17 cellular contexts compared by ENCODE assay signal in genomic region chr19:33309826-33310225, GRCh38. TPM values are rescaled to one million over a fixed set of nuclear protein-coding genes. Genes with fewer than 3 reads are reported as not detected.
DNase-seq lines count a peak whose midpoint lies in the region; ATAC-seq, FAIRE-seq and TF ChIP-seq lines count a peak whose summit lies in the region.
"Had no signal": no experiment of that assay in that cellular context is flagged by ENCODE, and none has a peak within 500 bp of the region (broad histone marks: within the 10 kb centered on the region; RNA-seq: fewer than 3 reads in every experiment).

No MANE protein-coding gene starts in this region.

- H3K79me2 ChIP-seq in H1 (ENCODE audit: control insufficient read depth in 1 of 2, insufficient read depth in 2 of 2, low read length in 2 of 2): no peaks in the 10 kb centered on the region

- WGBS in H1 (ENCODE audit: extremely low coverage in 1 of 2, insufficient coverage in 1 of 2, insufficient read length in 1 of 2, insufficient replicate concordance in 2 of 2, low coverage in 1 of 2, low lambda C conversion rate in 2 of 2, missing lambda C conversion rate in 1 of 2), 2 experiments: 75% methylated on average over 9 of the region's 10 CpGs; no CpG with 5 or more reads in 1 of the 2 experiments

- no peak for TF ChIP-seq CTCF in Caco-2 (IDR thresholded peaks at IDR 0.05; ENCODE audit: insufficient read depth in 1 of 2, low read depth in 1 of 2, low read length in 1 of 2, severe bottlenecking in 1 of 2, unreplicated experiment in 1 of 2)
- TF ChIP-seq CTCF in H1 (IDR thresholded peaks at IDR 0.05; ENCODE audit: control extremely low read depth in 1 of 3, insufficient read depth in 1 of 3, low read depth in 1 of 3, low read length in 3 of 3): no peak
- TF ChIP-seq CTCF in type B pancreatic cell (conservative IDR thresholded peaks at IDR 0.05): no peak
- no peak for TF ChIP-seq CTCF in GM10248 (IDR thresholded peaks at IDR 0.05; ENCODE audit: control extremely low read depth, extremely low read depth, low read depth, missing control alignments)

- H3K27ac Mint-ChIP-seq in Caco-2 (ENCODE audit: unreplicated experiment): peak overlapping the region; percentile 22
- H3K27ac Mint-ChIP-seq in type B pancreatic cell: no peak overlapping the region
- no peak overlapping the region for H3K27ac Mint-ChIP-seq in activated naive CD4-positive, alpha-beta T cell treated with anti-CD3 and anti-CD28 coated beads, Interleukin-2, amount 10 ng/mL, durations not matched to agents 7 days and 5 days
- H3K27ac Mint-ChIP-seq: CD8-positive, alpha-beta T cell; IgD-negative memory B cell had no signal

- H2AK5ac ChIP-seq in H1 (ENCODE audit: low read depth, low read length): no peak overlapping the region; the same call in 1 of the 2 replicates

- no peaks in the 10 kb centered on the region; the same call in 1 of the 2 replicates for H3K79me1 ChIP-seq in H1 (ENCODE audit: low read depth, low read length)

- H3K27me3 Mint-ChIP-seq in Caco-2 (ENCODE audit: insufficient read depth, unreplicated experiment) (no peaks in the 10 kb centered on the region), type B pancreatic cell (peaks cover 16% of the 10 kb centered on the region)
- peaks cover 51% of the 10 kb centered on the region for H3K27me3 Mint-ChIP-seq in activated naive CD4-positive, alpha-beta T cell treated with anti-CD3 and anti-CD28 coated beads, Interleukin-2, amount 10 ng/mL, durations not matched to agents 7 days and 5 days

- H2BK20ac ChIP-seq in H1 (ENCODE audit: low read length): no peak overlapping the region

- no peak overlapping the region for H3K56ac ChIP-seq in H1 (replicated peaks; ENCODE audit: insufficient read length, low read depth, low read length)

- H3K23me2 ChIP-seq in H1 (ENCODE audit: low read depth, low read length): no peaks in the 10 kb centered on the region

- H3K27me3 ChIP-seq in Caco-2 (replicated peaks; ENCODE audit: control insufficient read depth, insufficient read depth, low read length) (no peaks in the 10 kb centered on the region), H1 (replicated peaks in 1 of 4; ENCODE audit: control insufficient read depth in 3 of 4, extremely low read depth in 1 of 4, insufficient read depth in 3 of 4, low read length in 3 of 4) (peaks cover 0 to 4% (median 2%) of the 10 kb centered on the region in 4 experiments; a peak in 2 of 7 replicates)
- H3K27me3 ChIP-seq: BE2C had no signal

- no peak overlapping the region for H2BK5ac ChIP-seq in H1 (ENCODE audit: low read depth, low read length)

- no peaks in the 10 kb centered on the region for H3K36me3 Mint-ChIP-seq in Caco-2 (ENCODE audit: insufficient read depth, unreplicated experiment)
- H3K36me3 Mint-ChIP-seq in type B pancreatic cell: no peaks in the 10 kb centered on the region
- H3K36me3 Mint-ChIP-seq in activated naive CD4-positive, alpha-beta T cell treated with anti-CD3 and anti-CD28 coated beads, Interleukin-2, amount 10 ng/mL, durations not matched to agents 7 days and 5 days: no peaks in the 10 kb centered on the region
- H3K36me3 Mint-ChIP-seq: CD8-positive, alpha-beta T cell; IgD-negative memory B cell had no signal

- no peak overlapping the region for H3K9ac ChIP-seq in H1 (replicated peaks in 1 of 4; ENCODE audit: extremely low read depth in 1 of 4, low read depth in 3 of 4, low read length in 3 of 4)

- H3K4me1 ChIP-seq in Caco-2 (peaks cover 21% of the 10 kb centered on the region), H1 (replicated peaks in 1 of 4; ENCODE audit: control insufficient read depth in 3 of 4, insufficient read depth in 4 of 4, low read length in 3 of 4) (peaks cover 0 to 4% (median 3%) of the 10 kb centered on the region in 4 experiments; a peak in 4 of 7 replicates)

- no peak overlapping the region for H2BK15ac ChIP-seq in H1 (ENCODE audit: low read length)

- H3K27ac ChIP-seq in H1 (ENCODE audit: low read depth, low read length): no peak overlapping the region

- H3K14ac ChIP-seq in H1 (ENCODE audit: insufficient read length): no peak overlapping the region

- no peaks in the 10 kb centered on the region for H4K20me1 ChIP-seq in H1 (replicated peaks in 1 of 2; ENCODE audit: control insufficient read depth in 1 of 2, insufficient read depth in 2 of 2, low read length in 2 of 2)

- H2AFZ ChIP-seq in H1 (ENCODE audit: low read length): no peak overlapping the region
- H2AFZ ChIP-seq: GM23338 had no signal

- H3K18ac ChIP-seq in H1 (ENCODE audit: extremely low read depth, low read length): no peak overlapping the region

- H3K4ac ChIP-seq in H1 (replicated peaks; ENCODE audit: insufficient read length, low read depth, low read length): no peak overlapping the region

- DNase-seq in Caco-2 (no peak), H1 (ENCODE audit: low read depth in 1 of 2, low spot score in 2 of 2) (no peak), mesenteric fat pad (ENCODE audit: low spot score) (peak; percentile 64), type B pancreatic cell (ENCODE audit: extremely low spot score, unreplicated experiment) (peak; percentile 34), GM10248 (ENCODE audit: extremely low spot score) (no peak)
- no peak for DNase-seq in activated naive CD4-positive, alpha-beta T cell treated with anti-CD3 and anti-CD28 coated beads, Interleukin-2, amount 10 ng/mL, durations not matched to agents 7 days and 5 days
- DNase-seq: BE2C; CD8-positive, alpha-beta T cell; COR-L47; DND-41; GF-D8; H9 had no signal

- no TSS peak for BruUV-seq in Caco-2 (replicated peaks; lab: Mats Ljungman, UMichigan)

- CTCF ChIA-PET in Caco-2 (lab: Charles Lee) (no interaction called here), H1 (lab: Charles Lee; ENCODE audit: partially characterized antibody) (no interaction called here), GM10248 (lab: Yijun Ruan, JAX) (no interaction called here)
- CTCF ChIA-PET in activated naive CD4-positive, alpha-beta T cell treated with anti-CD3 and anti-CD28 coated beads, Interleukin-2, amount 10 ng/mL, durations not matched to agents 7 days and 5 days (lab: Charles Lee): no interaction called here

- H3K36me3 ChIP-seq in Caco-2 (ENCODE audit: control insufficient read depth, insufficient read depth, low read length): peaks cover 2% of the 10 kb centered on the region; the same call in 1 of the 2 replicates
- H3K36me3 ChIP-seq in H1 (ENCODE audit: control insufficient read depth in 2 of 4, insufficient read depth in 4 of 4, low read length in 3 of 4): no peaks in the 10 kb centered on the region
- H3K36me3 ChIP-seq: BE2C had no signal

- no peak overlapping the region for H4K91ac ChIP-seq in H1 (replicated peaks; ENCODE audit: insufficient read length, low read length)

- H2BK120ac ChIP-seq in H1 (replicated peaks; ENCODE audit: low read depth, low read length): no peak overlapping the region

- no peak for ATAC-seq in GM18867 (IDR thresholded peaks at IDR 0.05; ENCODE audit: unreplicated experiment)
- ATAC-seq: CD8-positive, alpha-beta T cell had no signal

- POLR2A ChIA-PET in Caco-2 (lab: Charles Lee) (interaction anchor here (1.3 kb wide), 1 partner anchor 64 kb away, joined by 4 read pairs; the partner anchor contains the start of gene CEBPG), H1 (lab: Charles Lee; ENCODE audit: partially characterized antibody) (no interaction called here), GM10248 (lab: Yijun Ruan, JAX) (no interaction called here)

- no peak overlapping the region for H4K5ac ChIP-seq in H1 (ENCODE audit: insufficient read length, low read depth, low read length)

- no peaks in the 10 kb centered on the region for H3K9me3 ChIP-seq in Caco-2
- peaks cover 0 to 2% of the 10 kb centered on the region in 2 experiments; a peak in 1 of 4 replicates for H3K9me3 ChIP-seq in H1 (ENCODE audit: insufficient read depth in 2 of 2, low read depth in 1 of 2, low read length in 1 of 2)
- H3K9me3 ChIP-seq: BE2C had no signal

- H4K8ac ChIP-seq in H1 (ENCODE audit: extremely low read depth, insufficient read depth, low read length): peak overlapping the region; percentile 16; the same call in 1 of the 2 replicates

- no peak overlapping the region for H3K4me2 ChIP-seq in H1 (ENCODE audit: insufficient read depth in 1 of 2, low read depth in 2 of 2, low read length in 2 of 2)
- H3K4me2 ChIP-seq: GM23338 had no signal

- intact Hi-C loops in Caco-2 (cut with micrococcal nuclease; ENCODE audit: unreplicated experiment): no loop called here

- TF ChIP-seq POLR2A in H1 (IDR thresholded peaks at IDR 0.05; ENCODE audit: control extremely low read depth in 1 of 2, low read depth in 2 of 2, low read length in 2 of 2): no peak

- no peak for TF ChIP-seq EP300 in H1 (IDR thresholded peaks at IDR 0.05; ENCODE audit: borderline replicate concordance in 1 of 2, low read depth in 2 of 2, low read length in 2 of 2)

- peaks cover 27% of the 10 kb centered on the region for H3K4me1 Mint-ChIP-seq in Caco-2 (ENCODE audit: low read depth, unreplicated experiment)
- peaks cover 12% of the 10 kb centered on the region for H3K4me1 Mint-ChIP-seq in type B pancreatic cell (ENCODE audit: unreplicated experiment)
- no peaks in the 10 kb centered on the region for H3K4me1 Mint-ChIP-seq in activated naive CD4-positive, alpha-beta T cell treated with anti-CD3 and anti-CD28 coated beads, Interleukin-2, amount 10 ng/mL, durations not matched to agents 7 days and 5 days

- H3K23ac ChIP-seq in H1 (ENCODE audit: insufficient read length): no peak overlapping the region

- H3K4me3 ChIP-seq in Caco-2 (ENCODE audit: low read depth, low read length) (no peak overlapping the region), H1 (ENCODE audit: extremely low read depth in 1 of 4, insufficient read depth in 2 of 4, low read depth in 3 of 4, low read length in 4 of 4) (no peak overlapping the region)
- H3K4me3 ChIP-seq: GM23338 had no signal

- H3K4me3 Mint-ChIP-seq in Caco-2 (ENCODE audit: unreplicated experiment) (no peak overlapping the region), type B pancreatic cell (no peak overlapping the region)
- no peak overlapping the region for H3K4me3 Mint-ChIP-seq in activated naive CD4-positive, alpha-beta T cell treated with anti-CD3 and anti-CD28 coated beads, Interleukin-2, amount 10 ng/mL, durations not matched to agents 7 days and 5 days
- H3K4me3 Mint-ChIP-seq: CD14-positive monocyte; CD8-positive, alpha-beta T cell; GM23338; H9 had no signal

- H2BK12ac ChIP-seq in H1 (ENCODE audit: low read depth, low read length): no peak overlapping the region

- no peak for TF ChIP-seq RAD21 in H1 (IDR thresholded peaks at IDR 0.05 in 1 of 2, conservative IDR thresholded peaks at IDR 0.05 in 1 of 2; ENCODE audit: low read depth in 2 of 2, low read length in 2 of 2)

- H3K9me3 Mint-ChIP-seq in Caco-2 (ENCODE audit: unreplicated experiment) (peaks cover 16% of the 10 kb centered on the region), type B pancreatic cell (no peaks in the 10 kb centered on the region)
- H3K9me3 Mint-ChIP-seq in activated naive CD4-positive, alpha-beta T cell treated with anti-CD3 and anti-CD28 coated beads, Interleukin-2, amount 10 ng/mL, durations not matched to agents 7 days and 5 days: no peaks in the 10 kb centered on the region
- H3K9me3 Mint-ChIP-seq: GM23338, H9, IgD-negative memory B cell had no signal

- FAIRE-seq in H1 (lab: Jason Lieb, UNC): no peak
- FAIRE-seq: A204.1 had no signal

RNA-seq across cellular contexts. Expression of gene CEBPA, which starts 7.5 kb away (rescaled TPM):
- total RNA-seq in Caco-2 (2022) (97.9 and 110 TPM in 2 replicates), mesenteric fat pad (263 TPM), type B pancreatic cell (ENCODE audit: low replicate concordance) (24.4 and 50.4 TPM in 2 replicates)
- total RNA-seq in H1 (2021; fragmentation: NEBNext Ultra II Directional; extraction: Animal tissue kit (Norgen Biotek cat#: 25700)): 2.7 and 3.0 TPM in 2 replicates
- polyA plus RNA-seq in H1 (2011; rRNA removed): 2.0 and 2.4 TPM in 2 replicates
- 2.1 TPM for polyA plus RNA-seq in H1 (2011; cell fraction: cytosol; rRNA removed)
- polyA plus RNA-seq in H1 (2011; cell fraction: nucleus; rRNA removed): 1.4 TPM
- 1.1 to 1.9 TPM (median 1.5 TPM) in 4 replicates for polyA plus RNA-seq in H1 (2012, experiment 1 of 2)
- polyA plus RNA-seq in H1 (2012, experiment 2 of 2): 1.4 TPM
- polyA plus RNA-seq in H1 (2013, experiment 1 of 2): 1.5 TPM
- polyA plus RNA-seq in H1 (2013, experiment 2 of 2): 1.3 TPM
- polyA minus RNA-seq in H1 (2011; rRNA and poly(A)+ RNA removed): 1.4 and 1.6 TPM in 2 replicates
- polyA minus RNA-seq in H1 (2011; cell fraction: cytosol; rRNA and poly(A)+ RNA removed): 2.1 TPM
- polyA minus RNA-seq in H1 (2011; cell fraction: nucleus; rRNA and poly(A)+ RNA removed): 6.4 TPM

Comparison
In these comparisons a context has a peak if more than half of its experiments do, and no peak if none do; other contexts are left out.
1. DNase-seq: peak in mesenteric fat pad (single experiment) and type B pancreatic cell (single experiment); none in Caco-2 (0 of 2), H1 (0 of 2), GM10248 (single experiment) and activated naive CD4-positive, alpha-beta T cell treated with anti-CD3 and anti-CD28 coated beads, Interleukin-2, amount 10 ng/mL, durations not matched to agents 7 days and 5 days (single experiment).